ENCODE assay signal across 10 cellular contexts in genomic region chr12:57479043-57479375, GRCh38. TPM values are rescaled to one million over a fixed set of nuclear protein-coding genes. Genes with fewer than 3 reads are reported as not detected.
DNase-seq lines count a peak whose midpoint lies in the region; ATAC-seq and FAIRE-seq lines count a peak whose summit lies in the region.
"Had no signal": no experiment of that assay in that cellular context is flagged by ENCODE, and none has a peak within 500 bp of the region (broad histone marks: within the 10 kb centered on the region; RNA-seq: fewer than 3 reads in every experiment).

No MANE protein-coding gene starts in this region.

- H3K9me3 Mint-ChIP-seq in activated naive CD4-positive, alpha-beta T cell treated with anti-CD3 and anti-CD28 coated beads, Interleukin-2, amount 10 ng/mL, durations not matched to agents 7 days and 5 days = no peaks in the 10 kb centered on the region
- H3K9me3 Mint-ChIP-seq in activated naive CD8-positive, alpha-beta T cell treated with anti-CD3 and anti-CD28 coated beads, Interleukin-2, amount 10 ng/mL, durations not matched to agents 7 days and 5 days = no peaks in the 10 kb centered on the region
- H3K9me3 Mint-ChIP-seq in memory B cell = no peaks in the 10 kb centered on the region

- DNase-seq in activated naive CD4-positive, alpha-beta T cell treated with anti-CD3 and anti-CD28 coated beads, Interleukin-2, amount 10 ng/mL, durations not matched to agents 7 days and 5 days = peak; percentile 26
- DNase-seq in activated naive CD4-positive, alpha-beta T cell (lab: John Stamatoyannopoulos, UW) = no peak
- no peak for DNase-seq in activated naive CD8-positive, alpha-beta T cell treated with anti-CD3 and anti-CD28 coated beads, Interleukin-2, amount 10 ng/mL, durations not matched to agents 7 days and 5 days
- DNase-seq in memory B cell (ENCODE audit: low spot score in 2 of 2) (no peak), NCI-H1436 treated with DMSO at 0.1 percent for 48 hours (lab: John Stamatoyannopoulos, UW) (no peak), anterior cingulate cortex (lab: John Stamatoyannopoulos, UW) (no peak), urothelium cell line (ENCODE audit: low spot score) (no peak)
- DNase-seq: activated effector memory CD4-positive, alpha-beta T cell treated with Interleukin-2 at 50 U/mL for 16 hours; NCI-H1105 had no signal

- WGBS in urinary bladder = 78% methylated on average over 10 of the region's 10 CpGs

- H3K27me3 Mint-ChIP-seq in activated naive CD4-positive, alpha-beta T cell treated with anti-CD3 and anti-CD28 coated beads, Interleukin-2, amount 10 ng/mL, durations not matched to agents 7 days and 5 days = no peaks in the 10 kb centered on the region
- no peaks in the 10 kb centered on the region for H3K27me3 Mint-ChIP-seq in activated naive CD8-positive, alpha-beta T cell treated with anti-CD3 and anti-CD28 coated beads, Interleukin-2, amount 10 ng/mL, durations not matched to agents 7 days and 5 days
- no peaks in the 10 kb centered on the region for H3K27me3 Mint-ChIP-seq in memory B cell

- H3K4me3 Mint-ChIP-seq in activated naive CD4-positive, alpha-beta T cell treated with anti-CD3 and anti-CD28 coated beads, Interleukin-2, amount 10 ng/mL, durations not matched to agents 7 days and 5 days = peak overlapping the region; percentile 99
- peak overlapping the region; percentile 96 for H3K4me3 Mint-ChIP-seq in activated naive CD8-positive, alpha-beta T cell treated with anti-CD3 and anti-CD28 coated beads, Interleukin-2, amount 10 ng/mL, durations not matched to agents 7 days and 5 days
- peak overlapping the region; percentile 99 for H3K4me3 Mint-ChIP-seq in memory B cell

- H3K4me3 ChIP-seq in urinary bladder (ENCODE audit: low read depth, low read length) = no peak overlapping the region

- peaks cover 27% of the 10 kb centered on the region for H3K36me3 Mint-ChIP-seq in activated naive CD4-positive, alpha-beta T cell treated with anti-CD3 and anti-CD28 coated beads, Interleukin-2, amount 10 ng/mL, durations not matched to agents 7 days and 5 days
- peaks cover 24% of the 10 kb centered on the region for H3K36me3 Mint-ChIP-seq in activated naive CD8-positive, alpha-beta T cell treated with anti-CD3 and anti-CD28 coated beads, Interleukin-2, amount 10 ng/mL, durations not matched to agents 7 days and 5 days
- peaks cover 13% of the 10 kb centered on the region for H3K36me3 Mint-ChIP-seq in memory B cell

- peak overlapping the region; percentile 99 for H3K27ac Mint-ChIP-seq in activated naive CD4-positive, alpha-beta T cell treated with anti-CD3 and anti-CD28 coated beads, Interleukin-2, amount 10 ng/mL, durations not matched to agents 7 days and 5 days
- peak overlapping the region; percentile 99 for H3K27ac Mint-ChIP-seq in activated naive CD8-positive, alpha-beta T cell treated with anti-CD3 and anti-CD28 coated beads, Interleukin-2, amount 10 ng/mL, durations not matched to agents 7 days and 5 days
- H3K27ac Mint-ChIP-seq in memory B cell = peak overlapping the region; percentile 99

- no peaks in the 10 kb centered on the region for H3K36me3 ChIP-seq in urinary bladder (ENCODE audit: insufficient read depth)

- H3K4me1 Mint-ChIP-seq in activated naive CD4-positive, alpha-beta T cell treated with anti-CD3 and anti-CD28 coated beads, Interleukin-2, amount 10 ng/mL, durations not matched to agents 7 days and 5 days = peaks cover 61% of the 10 kb centered on the region
- H3K4me1 Mint-ChIP-seq in activated naive CD8-positive, alpha-beta T cell treated with anti-CD3 and anti-CD28 coated beads, Interleukin-2, amount 10 ng/mL, durations not matched to agents 7 days and 5 days = peaks cover 50% of the 10 kb centered on the region
- H3K4me1 Mint-ChIP-seq in memory B cell = peaks cover 62% of the 10 kb centered on the region

- no peak for ATAC-seq in activated naive CD8-positive, alpha-beta T cell treated with anti-CD3 and anti-CD28 coated beads, Interleukin-2, amount 10 ng/mL, durations not matched to agents 7 days and 5 days (ENCODE audit: low read depth)
- ATAC-seq in memory B cell (ENCODE audit: low read depth) = no peak

- POLR2A ChIA-PET in activated naive CD8-positive, alpha-beta T cell treated with anti-CD3 and anti-CD28 coated beads, Interleukin-2, amount 10 ng/mL, durations not matched to agents 7 days and 5 days (lab: Charles Lee) = interaction anchor here (0.6 to 8.0 kb wide), 4 partner anchors 8 to 40 kb away, joined by 3 to 119 read pairs (median 55); partner anchors contain the start of genes DDIT3 and GLI1

- no peak for FAIRE-seq in urothelium cell line (lab: Jason Lieb, UNC)

- CTCF ChIA-PET in activated naive CD4-positive, alpha-beta T cell treated with anti-CD3 and anti-CD28 coated beads, Interleukin-2, amount 10 ng/mL, durations not matched to agents 7 days and 5 days (lab: Charles Lee) = interaction anchor here (1.1 to 6.2 kb wide), 5 partner anchors 8 to 49 kb away, joined by 3 to 67 read pairs (median 6); no protein-coding TSS in a partner anchor

- peak overlapping the region; percentile 12 for H3K27ac ChIP-seq in urinary bladder (ENCODE audit: low read depth)

- no peaks in the 10 kb centered on the region for H3K4me1 ChIP-seq in urinary bladder (ENCODE audit: insufficient read depth)

RNA-seq across cellular contexts. Expression of gene ARHGAP9, which starts 0.7 kb away (rescaled TPM):
- total RNA-seq in activated naive CD8-positive, alpha-beta T cell treated with anti-CD3 and anti-CD28 coated beads, Interleukin-2, amount 10 ng/mL, durations not matched to agents 7 days and 5 days = 100 to 1,000 TPM; 282 to 304 TPM
- total RNA-seq in urinary bladder = 2.9 TPM
- 5.2 TPM for polyA plus RNA-seq in urinary bladder

RNA-seq across cellular contexts. Expression of gene MARS1, which starts 8.9 kb away (rescaled TPM):
- total RNA-seq in activated naive CD8-positive, alpha-beta T cell treated with anti-CD3 and anti-CD28 coated beads, Interleukin-2, amount 10 ng/mL, durations not matched to agents 7 days and 5 days = 100 to 1,000 TPM; 293 to 306 TPM
- 55.1 TPM for total RNA-seq in urinary bladder
- polyA plus RNA-seq in urinary bladder = 59.9 TPM

RNA-seq across cellular contexts. Expression of gene GLI1, which starts 19.4 kb away (rescaled TPM):
- total RNA-seq in activated naive CD8-positive, alpha-beta T cell treated with anti-CD3 and anti-CD28 coated beads, Interleukin-2, amount 10 ng/mL, durations not matched to agents 7 days and 5 days = under 1 TPM; 0.54 to 0.86 TPM
- total RNA-seq in urinary bladder = 11.5 TPM
- 11.5 TPM for polyA plus RNA-seq in urinary bladder

RNA-seq across cellular contexts. Expression of gene INHBE, which starts 23.9 kb away (rescaled TPM):
- total RNA-seq in activated naive CD8-positive, alpha-beta T cell treated with anti-CD3 and anti-CD28 coated beads, Interleukin-2, amount 10 ng/mL, durations not matched to agents 7 days and 5 days = not detected
- total RNA-seq in urinary bladder = not detected
- polyA plus RNA-seq in urinary bladder = 0.09 TPM

RNA-seq across cellular contexts. Expression of gene DDIT3, which starts 41.3 kb away (rescaled TPM):
- 10 to 100 TPM; 34.4 to 37.2 TPM for total RNA-seq in activated naive CD8-positive, alpha-beta T cell treated with anti-CD3 and anti-CD28 coated beads, Interleukin-2, amount 10 ng/mL, durations not matched to agents 7 days and 5 days
- total RNA-seq in urinary bladder = 15.4 TPM
- 58.0 TPM for polyA plus RNA-seq in urinary bladder

Comparison
In these comparisons a context has a peak if more than half of its experiments do, and no peak if none do; other contexts are left out.
1. RNA of gene ARHGAP9, which starts 0.7 kb away (total RNA-seq): 282 to 304 TPM in activated naive CD8-positive, alpha-beta T cell treated with anti-CD3 and anti-CD28 coated beads, Interleukin-2, amount 10 ng/mL, durations not matched to agents 7 days and 5 days; 2.9 TPM in urinary bladder (single experiment); every median in the first group is over 10 times any median in the second.
2. Peak in every context shown above with its lines, with median percentiles within 50 percentile points of each other: H3K27ac Mint-ChIP-seq and H3K4me3 Mint-ChIP-seq.